In genomic region chr4:153466637-153467153, GRCh38 we compare ENCODE assay signal across 7 cellular contexts. TPM values are rescaled to one million over a fixed set of nuclear protein-coding genes. Genes with fewer than 3 reads are reported as not detected.
A peak's percentile ranks its signal among the peaks of the same experiment; 100 is the strongest.
DNase-seq lines count a peak whose midpoint lies in the region; ATAC-seq and TF ChIP-seq lines count a peak whose summit lies in the region.

No MANE protein-coding gene starts in this region.

- H3K36me3 Mint-ChIP-seq in naive B cell = peaks cover under 1 to 4% of the 10 kb centered on the region in 2 donors

- TF ChIP-seq POLR2A in GM18505 (IDR thresholded peaks at IDR 0.05; ENCODE audit: borderline replicate concordance, extremely low read depth, insufficient read depth, insufficient read length) = no peak

- no peaks in the 10 kb centered on the region for H3K9me2 ChIP-seq in SK-N-SH

- H3K36me3 ChIP-seq in SK-N-SH (replicated peaks in 1 of 2; ENCODE audit: control insufficient read depth in 1 of 2, insufficient read depth in 2 of 2, low read length in 1 of 2) (no peaks in the 10 kb centered on the region), ectodermal cell (ENCODE audit: control insufficient read depth, insufficient read depth, low read length) (no peaks in the 10 kb centered on the region)

- H3F3A ChIP-seq in SK-N-SH (replicated peaks; ENCODE audit: insufficient read depth) = peaks cover 9% of the 10 kb centered on the region

- peaks cover 37% of the 10 kb centered on the region for H3K79me2 ChIP-seq in SK-N-SH (ENCODE audit: insufficient read depth)

- H3K27me3 ChIP-seq in SK-N-SH (ENCODE audit: insufficient read depth) (no peaks in the 10 kb centered on the region), ectodermal cell (ENCODE audit: control insufficient read depth, insufficient read depth, low read length, poor library complexity, severe bottlenecking) (peaks cover 16% of the 10 kb centered on the region)

- no peaks in the 10 kb centered on the region for H3K9me3 ChIP-seq in SK-N-SH
- H3K9me3 ChIP-seq in ectodermal cell (ENCODE audit: control insufficient read depth, low read length) = no peaks in the 10 kb centered on the region

- no peaks in the 10 kb centered on the region for H4K20me1 ChIP-seq in SK-N-SH (ENCODE audit: insufficient read depth)

- H3K4me1 ChIP-seq in SK-N-SH (ENCODE audit: control insufficient read depth in 1 of 2, insufficient read depth in 2 of 2, low read depth in 1 of 2, low read length in 1 of 2) = peaks cover 26 to 31% of the 10 kb centered on the region in 2 experiments
- H3K4me1 ChIP-seq in ectodermal cell (ENCODE audit: control insufficient read depth, insufficient read depth, low read length) = peaks cover 6% of the 10 kb centered on the region

- H3K27me3 Mint-ChIP-seq in naive B cell = no peaks in the 10 kb centered on the region

- no peak for TF ChIP-seq RAD21 in SK-N-SH (IDR thresholded peaks at IDR 0.05; ENCODE audit: low read length)

- WGBS in SK-N-SH (ENCODE audit: low lambda C conversion rate) = 2% methylated on average over 34 of the region's 48 CpGs
- 0% methylated on average over 48 of the region's 48 CpGs for WGBS in ectodermal cell, 2 experiments

- no peak for TF ChIP-seq EP300 in SK-N-SH (IDR thresholded peaks at IDR 0.05; ENCODE audit: borderline replicate concordance in 1 of 2, low read depth in 1 of 2, low read length in 1 of 2)

- H2AFZ ChIP-seq in SK-N-SH (ENCODE audit: low read depth) = peak overlapping the region; percentile 90

- POLR2A ChIA-PET in SK-N-SH (lab: Yijun Ruan, JAX) = interaction anchor here (0.6 to 1.0 kb wide), 5 partner anchors 11 to 322 kb away, joined by 3 to 5 read pairs (median 3); partner anchors contain the start of gene MND1
- POLR2A ChIA-PET in GM10248 (lab: Yijun Ruan, JAX) = interaction anchor here (1.0 to 1.9 kb wide), 3 partner anchors 11 to 26 kb away, joined by 3 to 7 read pairs (median 3); no protein-coding TSS in a partner anchor

- DNase-seq in SK-N-SH = peak; percentile 75
- no peak for DNase-seq in naive B cell
- DNase-seq in GM10248 (ENCODE audit: extremely low spot score) = no peak
- no peak for DNase-seq in GF-D8 (lab: John Stamatoyannopoulos, UW)

- H3K4me3 ChIP-seq in SK-N-SH (ENCODE audit: low read depth in 2 of 2, low read length in 1 of 2) (peak overlapping the region; percentile 82 to 88), ectodermal cell (ENCODE audit: insufficient read depth, low read depth, low read length) (peak overlapping the region; percentile 65)

- peak overlapping the region; percentile 97 to 99 (median 98) for H3K27ac Mint-ChIP-seq in naive B cell

- H3K27ac ChIP-seq in SK-N-SH (ENCODE audit: low read depth in 2 of 2, low read length in 1 of 2) = peak overlapping the region; percentile 42 to 90; a peak in 3 of 4 replicates
- no peak overlapping the region for H3K27ac ChIP-seq in ectodermal cell (ENCODE audit: insufficient read depth, low read depth, low read length, poor library complexity, severe bottlenecking)

- no peak; the same call in 1 of the 2 replicates for TF ChIP-seq CTCF in SK-N-SH (IDR thresholded peaks at IDR 0.05)
- TF ChIP-seq CTCF in GM10248 (IDR thresholded peaks at IDR 0.05; ENCODE audit: control extremely low read depth, extremely low read depth, low read depth, missing control alignments) = no peak

- H3K4me2 ChIP-seq in SK-N-SH = peak overlapping the region; percentile 97

- CTCF ChIA-PET in SK-N-SH (lab: Yijun Ruan, JAX) (interaction anchor here (0.8 to 2.5 kb wide), 12 partner anchors 12 to 383 kb away, joined by 3 to 18 read pairs (median 4); partner anchors contain the start of gene MND1), GM10248 (lab: Yijun Ruan, JAX) (interaction anchor here (1.1 to 5.6 kb wide), 13 partner anchors 11 to 324 kb away, joined by 3 to 54 read pairs (median 6); no protein-coding TSS in a partner anchor)

- peak; percentile 4 for ATAC-seq in GM18505 (IDR thresholded peaks at IDR 0.05; ENCODE audit: unreplicated experiment)
- peak; percentile 10 for ATAC-seq in HG02588 (IDR thresholded peaks at IDR 0.05; ENCODE audit: unreplicated experiment)
- ATAC-seq in naive B cell (ENCODE audit: low read depth in 2 of 2) = peak; percentile 2

- H3K9ac ChIP-seq in SK-N-SH = peak overlapping the region; percentile 76

- peak overlapping the region; percentile 93 to 99 (median 98) for H3K4me3 Mint-ChIP-seq in naive B cell

- H3K9me3 Mint-ChIP-seq in naive B cell = no peaks in the 10 kb centered on the region

- H3K4me1 Mint-ChIP-seq in naive B cell = peaks cover 45 to 57% (median 52%) of the 10 kb centered on the region in 3 donors

TF ChIP-seq in SK-N-SH, 30 proteins besides CTCF, POLR2A, EP300 and RAD21:
- TF ChIP-seq NRF1 (IDR thresholded peaks at IDR 0.05; ENCODE audit: low read depth, low read length) (0 out of 2 replicates have a peak, but pooled peaks have one; percentile 5), ZBTB33 (IDR thresholded peaks at IDR 0.05; ENCODE audit: borderline replicate concordance, low read depth) (no peak), TAF1 (IDR thresholded peaks at IDR 0.05; ENCODE audit: borderline replicate concordance, low read depth, low read length) (no peak), CHD2 (IDR thresholded peaks at IDR 0.05; ENCODE audit: low read length, partially characterized antibody) (peak; percentile 5), GATA2 (CRISPR knock-in tag; IDR thresholded peaks at IDR 0.05) (no peak)
- TF ChIP-seq, protein P1, sequence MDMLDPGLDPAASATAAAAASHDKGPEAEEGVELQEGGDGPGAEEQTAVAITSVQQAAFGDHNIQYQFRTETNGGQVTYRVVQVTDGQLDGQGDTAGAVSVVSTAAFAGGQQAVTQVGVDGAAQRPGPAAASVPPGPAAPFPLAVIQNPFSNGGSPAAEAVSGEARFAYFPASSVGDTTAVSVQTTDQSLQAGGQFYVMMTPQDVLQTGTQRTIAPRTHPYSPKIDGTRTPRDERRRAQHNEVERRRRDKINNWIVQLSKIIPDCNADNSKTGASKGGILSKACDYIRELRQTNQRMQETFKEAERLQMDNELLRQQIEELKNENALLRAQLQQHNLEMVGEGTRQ (IDR thresholded peaks at IDR 0.05; ENCODE audit: borderline replicate concordance, low read depth, low read length) = no peak

RNA-seq across cellular contexts. Expression of gene TMEM131L, which starts 0.5 kb away (rescaled TPM):
- polyA plus RNA-seq in SK-N-SH (2012; rRNA removed) (6.2 and 6.8 TPM in 2 replicates), naive B cell (ENCODE audit: low read depth in 6 of 6) (10 to 100 TPM; 52.2 to 86.7 (median 68.1) TPM)
- polyA plus RNA-seq in SK-N-SH (2012; cell fraction: cytosol; rRNA removed) = 4.6 and 4.9 TPM in 2 replicates
- polyA plus RNA-seq in SK-N-SH (2012; cell fraction: nucleus; rRNA removed) = 15.8 and 17.0 TPM in 2 replicates
- polyA plus RNA-seq in ectodermal cell (2013, experiment 1 of 4) = 15.9 TPM
- polyA plus RNA-seq in ectodermal cell (2013, experiment 2 of 4) = 20.0 TPM
- 15.6 TPM for polyA plus RNA-seq in ectodermal cell (2013, experiment 3 of 4)
- 17.3 TPM for polyA plus RNA-seq in ectodermal cell (2013, experiment 4 of 4)
